4 cellular contexts compared by ENCODE assay signal in genomic region chr9:120453792-120454191, GRCh38.
"Had no signal": no experiment of that assay in that cellular context is flagged by ENCODE, and none has a peak within 500 bp of the region (broad histone marks: within the 10 kb centered on the region; RNA-seq: fewer than 3 reads in every experiment).

No MANE protein-coding gene starts in this region.

- H3K4me3 ChIP-seq: K562 had no signal

- ATAC-seq: HepG2, K562 had no signal

- DNase-seq: IMR-90 had no signal

- H3K27ac ChIP-seq: HL-60 had no signal
